ENCODE assay signal across 10 cellular contexts in genomic region chr10:103663802-103664201, GRCh38.
A peak's percentile ranks its signal among the peaks of the same experiment; 100 is the strongest.
DNase-seq lines count a peak whose midpoint lies in the region; ATAC-seq and TF ChIP-seq lines count a peak whose summit lies in the region.
"Had no signal": no experiment of that assay in that cellular context is flagged by ENCODE, and none has a peak within 500 bp of the region (broad histone marks: within the 10 kb centered on the region; RNA-seq: fewer than 3 reads in every experiment).

No MANE protein-coding gene starts in this region.

- DNase-seq in anterior cingulate cortex (lab: John Stamatoyannopoulos, UW) (peak in 55 of 58 donors; percentile 17 to 89 (median 71)), left kidney (ENCODE audit: low read depth, low spot score) (peak; percentile 43), smooth muscle cell (lab: John Stamatoyannopoulos, UW; ENCODE audit: unreplicated experiment) (no peak), NCI-H146 (lab: John Stamatoyannopoulos, UW) (no peak), SKM-1 (lab: John Stamatoyannopoulos, UW; ENCODE audit: unreplicated experiment) (no peak), SHP77 (lab: John Stamatoyannopoulos, UW) (no peak)
- DNase-seq: immature natural killer cell, NCI-H82 had no signal

- TF ChIP-seq RAD21 in Ishikawa (IDR thresholded peaks at IDR 0.05; ENCODE audit: low read depth), result no peak; the same call in 1 of the 2 replicates

- H3F3A ChIP-seq in smooth muscle cell (ENCODE audit: low read depth), result no peaks in the 10 kb centered on the region

- H3K27me3 ChIP-seq in smooth muscle cell (ENCODE audit: low read depth), result no peaks in the 10 kb centered on the region

- peak overlapping the region; percentile 9 for H3K27ac ChIP-seq in smooth muscle cell (ENCODE audit: low read depth)

- H4K20me1 ChIP-seq in smooth muscle cell (ENCODE audit: low read depth), result peaks cover 31% of the 10 kb centered on the region

- 87% methylated on average over 13 of the region's 13 CpGs for WGBS in smooth muscle cell (ENCODE audit: low lambda C conversion rate)

- no peaks in the 10 kb centered on the region for H3K36me3 ChIP-seq in smooth muscle cell (ENCODE audit: low read depth)

- TF ChIP-seq CTCF in smooth muscle cell (IDR thresholded peaks at IDR 0.05; ENCODE audit: borderline replicate concordance, insufficient read depth, poor library complexity, severe bottlenecking), result no peak

- no peaks in the 10 kb centered on the region for H3K9me3 ChIP-seq in smooth muscle cell (replicated peaks; ENCODE audit: low read depth)

- no peak for ATAC-seq in HG03342 (IDR thresholded peaks at IDR 0.05; ENCODE audit: unreplicated experiment)

- H3K4me1 ChIP-seq in smooth muscle cell (ENCODE audit: low read depth), result peaks cover 29% of the 10 kb centered on the region

- TF ChIP-seq EP300 in Ishikawa (IDR thresholded peaks at IDR 0.05; ENCODE audit: borderline replicate concordance), result no peak

- no peak overlapping the region for H3K9ac ChIP-seq in smooth muscle cell (ENCODE audit: low read depth)

- no peak overlapping the region for H2AFZ ChIP-seq in smooth muscle cell (ENCODE audit: low read depth)

- no peak overlapping the region for H3K4me3 ChIP-seq in smooth muscle cell

- H3K79me2 ChIP-seq in smooth muscle cell (ENCODE audit: low read depth), result peaks cover 45% of the 10 kb centered on the region

- no peak overlapping the region for H3K4me2 ChIP-seq in smooth muscle cell

TF ChIP-seq in Ishikawa, 13 proteins besides CTCF, POLR2A, EP300 and RAD21:
- TF ChIP-seq MAX (IDR thresholded peaks at IDR 0.05) (peak; percentile 75), ZBTB7A (IDR thresholded peaks at IDR 0.05; ENCODE audit: low read depth) (0 out of 2 replicates have a peak, but pooled peaks have one; percentile 56), EGR1 (IDR thresholded peaks at IDR 0.05) (no peak), REST (IDR thresholded peaks at IDR 0.05; ENCODE audit: low read depth) (no peak), CEBPB (IDR thresholded peaks at IDR 0.05) (no peak), TAF1 (IDR thresholded peaks at IDR 0.05; ENCODE audit: low read depth) (no peak), TCF12 (IDR thresholded peaks at IDR 0.05; ENCODE audit: low read depth) (peak; percentile 61; the same call in 1 of the 2 replicates), TEAD4 (IDR thresholded peaks at IDR 0.05) (peak; percentile 62), NFIC (IDR thresholded peaks at IDR 0.05) (peak; percentile 47; the same call in 1 of the 2 replicates), USF1 (IDR thresholded peaks at IDR 0.05) (peak; percentile 52; the same call in 1 of the 2 replicates), CREB1 (IDR thresholded peaks at IDR 0.05; ENCODE audit: low read depth) (no peak), YY1 (IDR thresholded peaks at IDR 0.05; ENCODE audit: low read depth) (no peak)

Comparison
In these comparisons a context has a peak if more than half of its experiments do, and no peak if none do; other contexts are left out.
1. DNase-seq: peak in anterior cingulate cortex (55 of 58) and left kidney (single experiment); none in smooth muscle cell (single experiment), NCI-H146 (single experiment), SKM-1 (single experiment) and SHP77 (0 of 2).